Comparison of ENCODE assay signal across 21 cellular contexts in the genomic region with DNA sequence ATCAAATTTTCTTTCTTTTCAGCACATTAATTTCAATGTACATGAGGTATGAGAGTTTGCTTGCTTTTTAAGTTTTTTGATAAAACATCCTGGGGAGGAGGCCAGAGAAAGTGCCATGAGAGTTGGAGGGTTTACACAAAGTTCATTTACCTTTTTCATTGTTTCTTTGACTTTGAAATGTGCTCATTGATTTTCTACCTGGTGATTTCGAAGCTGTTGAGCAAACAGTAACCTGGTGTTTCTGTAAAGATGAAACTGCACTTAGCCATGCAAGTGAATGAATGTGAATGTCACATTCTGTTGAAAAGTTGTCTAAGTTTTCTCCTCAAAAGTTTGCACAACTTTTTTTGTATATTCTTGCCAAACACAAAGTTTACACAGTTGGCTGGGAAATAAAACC.
"Had no signal": no experiment of that assay in that cellular context is flagged by ENCODE, and none has a peak within 500 bp of the region (broad histone marks: within the 10 kb centered on the region; RNA-seq: fewer than 3 reads in every experiment).

No MANE protein-coding gene starts in this region.

- H3K27me3 ChIP-seq: adrenal gland had no signal

- H3K4me2 ChIP-seq: KMS-11, PC-9 had no signal

- H2AFZ ChIP-seq: PC-9 had no signal

- H3K9me3 Mint-ChIP-seq: T-helper 1 cell treated with Interleukin-12 subunit alpha and Interleukin-12 subunit beta and Interleukin-4 antibody, amounts not matched to agents 30 μg/mL and 1 μg/mL, for 36 hours had no signal

- H3K36me3 Mint-ChIP-seq: activated naive CD8-positive, alpha-beta T cell treated with anti-CD3 and anti-CD28 coated beads, Interleukin-2, amount 10 ng/mL, durations not matched to agents 7 days and 5 days had no signal

- H3K4me3 Mint-ChIP-seq: activated CD8-positive, alpha-beta T cell treated with anti-CD3 and anti-CD28 coated beads, Interleukin-2, amount 10 ng/mL, durations not matched to agents 7 days and 5 days; activated naive CD8-positive, alpha-beta T cell treated with anti-CD3 and anti-CD28 coated beads, Interleukin-2, amount 10 ng/mL, durations not matched to agents 7 days and 5 days; T-helper 1 cell treated with Interleukin-12 subunit alpha and Interleukin-12 subunit beta and Interleukin-4 antibody, amounts not matched to agents 30 μg/mL and 1 μg/mL, for 36 hours had no signal

- H3K4me1 ChIP-seq: adrenal gland had no signal

- H3K9ac ChIP-seq: KMS-11 had no signal

- H3K4me1 Mint-ChIP-seq: activated naive CD8-positive, alpha-beta T cell treated with anti-CD3 and anti-CD28 coated beads, Interleukin-2, amount 10 ng/mL, durations not matched to agents 7 days and 5 days had no signal

- H3K4me3 ChIP-seq: adrenal gland, PC-9 had no signal

- H3K36me3 ChIP-seq: adrenal gland had no signal

- DNase-seq: activated CD4-positive, alpha-beta T cell treated with anti-CD3 and anti-CD28 coated beads for 4 hours; activated CD8-positive, alpha-beta memory T cell treated with anti-CD3 and anti-CD28 coated beads, Interleukin-2, amount 50 U/mL, for 48 hours; activated CD8-positive, alpha-beta T cell treated with anti-CD3 and anti-CD28 coated beads, Interleukin-2, amount 10 ng/mL, durations not matched to agents 7 days and 5 days; activated naive CD4-positive, alpha-beta T cell treated with anti-CD3 and anti-CD28 coated beads, Interleukin-2, amount 50 U/mL, for 16 hours; activated naive CD8-positive, alpha-beta T cell treated with anti-CD3 and anti-CD28 coated beads, Interleukin-2, amount 10 ng/mL, durations not matched to agents 7 days and 5 days; activated T-cell treated with anti-CD3 and anti-CD28 coated beads, Interleukin-2, amount 50 U/mL, for 1 hour; adrenal gland; anterior cingulate cortex; cerebellar nuclear complex; NCI-H1092; NCI-H1417; NCI-H187; NCI-H2081; NCI-H2171 treated with DMSO at 0.1 percent for 48 hours; NCI-H226; NCI-H510A treated with DMSO at 0.1 percent for 48 hours; PC-9; SHP77 treated with DMSO at 0.1 percent for 48 hours had no signal

- ATAC-seq: activated CD4-positive, CD25-positive, alpha-beta regulatory T cell treated with anti-CD3 and anti-CD28 coated beads, Interleukin-2, amount 50 U/mL, for 24 hours; activated CD8-positive, alpha-beta T cell treated with anti-CD3 and anti-CD28 coated beads, Interleukin-2, amount 10 ng/mL, durations not matched to agents 7 days and 5 days had no signal

- H3K27ac ChIP-seq: adrenal gland, KMS-11, PC-9 had no signal

- H3K27me3 Mint-ChIP-seq: activated naive CD8-positive, alpha-beta T cell treated with anti-CD3 and anti-CD28 coated beads, Interleukin-2, amount 10 ng/mL, durations not matched to agents 7 days and 5 days had no signal

- H3K9me3 ChIP-seq: adrenal gland had no signal

- H3K27ac Mint-ChIP-seq: activated CD8-positive, alpha-beta T cell treated with anti-CD3 and anti-CD28 coated beads, Interleukin-2, amount 10 ng/mL, durations not matched to agents 7 days and 5 days; activated naive CD8-positive, alpha-beta T cell treated with anti-CD3 and anti-CD28 coated beads, Interleukin-2, amount 10 ng/mL, durations not matched to agents 7 days and 5 days; T-helper 1 cell treated with Interleukin-12 subunit alpha and Interleukin-12 subunit beta and Interleukin-4 antibody, amounts not matched to agents 30 μg/mL and 1 μg/mL, for 36 hours had no signal
